29 cellular contexts compared by ENCODE assay signal in genomic region chr17:45931677-45932076, GRCh38.
"Had no signal": no experiment of that assay in that cellular context is flagged by ENCODE, and none has a peak within 500 bp of the region (broad histone marks: within the 10 kb centered on the region; RNA-seq: fewer than 3 reads in every experiment).

No MANE protein-coding gene starts in this region.

- H3K4me3 ChIP-seq: pancreas, psoas muscle, skin epidermis, smooth muscle cell, spleen, stomach, thoracic aorta, thyroid gland, tibial nerve, upper lobe of left lung, vagina had no signal

- H3K9me3 ChIP-seq: neutrophil, pancreas, thyroid gland, vagina had no signal

- H3K9me3 Mint-ChIP-seq: natural killer cell treated with Interleukin-12 subunit alpha and Interleukin-12 subunit beta and Interleukin-15 and Interleukin-18, amount 100 ng/mL, for 72 hours; nephron progenitor cell; neural crest cell; stimulated activated effector memory CD8-positive, alpha-beta T cell treated with anti-CD3 and anti-CD28 coated beads, Interleukin-12 subunit alpha, Interleukin-12 subunit beta, amount 100 ng/mL, for 72 hours; stimulated activated naive CD8-positive, alpha-beta T cell treated with anti-CD3 and anti-CD28 coated beads, Interleukin-15, Interleukin-2, amounts not matched to agents 100 ng/mL and 50 ng/mL, for 24 hours had no signal

- DNase-seq: naive thymus-derived CD8-positive, alpha-beta T cell; nephron progenitor cell; nucleus accumbens; pancreas; psoas muscle; right cardiac atrium; spleen; stimulated activated CD4-positive, alpha-beta T cell treated with anti-CD3 and anti-CD28 coated beads, Interleukin-12 subunit alpha, Interleukin-12 subunit beta, amount 100 ng/mL, for 4 hours; stimulated activated CD4-positive, alpha-beta T cell treated with anti-CD3 and anti-CD28 coated beads, Interleukin-1b, Interleukin-23, amount 100 ng/mL, for 48 hours; stimulated activated CD4-positive, alpha-beta T cell treated with anti-CD3 and anti-CD28 coated beads, Interleukin-4, amount 100 ng/mL, for 1 hour; stimulated activated naive B cell treated with anti-CD40 and anti-IgM and Interleukin-4, amounts not matched to agents 10 μg/mL and 1 μg/mL and 100 μg/mL, for 72 hours; stimulated activated naive CD4-positive, alpha-beta T cell treated with Interleukin-2 at 50 U/mL for 16 hours; stomach; thyroid gland; trophoblast cell; upper lobe of left lung had no signal

- H3K27ac Mint-ChIP-seq: naive thymus-derived CD8-positive, alpha-beta T cell; natural killer cell treated with Interleukin-12 subunit alpha and Interleukin-12 subunit beta and Interleukin-15 and Interleukin-18, amount 100 ng/mL, for 72 hours; nephron progenitor cell; progenitor cell of endocrine pancreas; stimulated activated effector memory CD8-positive, alpha-beta T cell treated with anti-CD3 and anti-CD28 coated beads, Interleukin-12 subunit alpha, Interleukin-12 subunit beta, amount 100 ng/mL, for 72 hours; stimulated activated naive B cell treated with anti-CD40 and anti-IgM and Interleukin-4, amounts not matched to agents 10 μg/mL and 1 μg/mL and 100 μg/mL, for 72 hours; stimulated activated naive CD8-positive, alpha-beta T cell treated with anti-CD3 and anti-CD28 coated beads, Interleukin-15, Interleukin-2, amounts not matched to agents 100 ng/mL and 50 ng/mL, for 24 hours had no signal

- FAIRE-seq: pancreas, urothelium cell line had no signal

- H3K27ac ChIP-seq: neutrophil, pancreas, skin epidermis, spleen, stomach, thoracic aorta, thyroid gland, tibial nerve, upper lobe of left lung, vagina had no signal

- H3K36me3 ChIP-seq: neutrophil, pancreas, spleen, stomach, thoracic aorta, thyroid gland, tibial nerve, upper lobe of left lung, vagina had no signal

- ATAC-seq: naive thymus-derived CD8-positive, alpha-beta T cell; natural killer cell treated with Interleukin-12 subunit alpha and Interleukin-12 subunit beta and Interleukin-15 and Interleukin-18, amount 100 ng/mL, for 72 hours; pancreas; right cardiac atrium; sciatic nerve; stimulated activated effector memory CD8-positive, alpha-beta T cell treated with anti-CD3 and anti-CD28 coated beads, Interleukin-12 subunit alpha, Interleukin-12 subunit beta, amount 100 ng/mL, for 72 hours; stimulated activated naive B cell treated with anti-CD40 and anti-IgM and Interleukin-4, amounts not matched to agents 10 μg/mL and 1 μg/mL and 100 μg/mL, for 72 hours had no signal

- H3K4me1 ChIP-seq: pancreas, spleen, stomach, thyroid gland, tibial nerve, upper lobe of left lung, vagina had no signal

- H3K4me2 ChIP-seq: smooth muscle cell had no signal

- H3K27me3 ChIP-seq: pancreas, thyroid gland, tibial nerve, upper lobe of left lung, vagina had no signal

- H3K36me3 Mint-ChIP-seq: natural killer cell treated with Interleukin-12 subunit alpha and Interleukin-12 subunit beta and Interleukin-15 and Interleukin-18, amount 100 ng/mL, for 72 hours; stimulated activated effector memory CD8-positive, alpha-beta T cell treated with anti-CD3 and anti-CD28 coated beads, Interleukin-12 subunit alpha, Interleukin-12 subunit beta, amount 100 ng/mL, for 72 hours had no signal
